ENCODE assay signal across 8 cellular contexts in genomic region chr2:236352761-236353593, GRCh38.
A peak's percentile ranks its signal among the peaks of the same experiment; 100 is the strongest.
DNase-seq lines count a peak whose midpoint lies in the region; ATAC-seq, FAIRE-seq and TF ChIP-seq lines count a peak whose summit lies in the region.

No MANE protein-coding gene starts in this region.

- ATAC-seq in GM12878 (peak; percentile 58), HG02981 (IDR thresholded peaks at IDR 0.05; ENCODE audit: unreplicated experiment) (no peak)

- TF ChIP-seq CTCF in GM06990 (IDR thresholded peaks at IDR 0.05; ENCODE audit: insufficient read depth, low read length, poor library complexity, severe bottlenecking) (peak; percentile 78), GM12878 (IDR thresholded peaks at IDR 0.05 in 2 of 3, conservative IDR thresholded peaks at IDR 0.05 in 1 of 3; ENCODE audit: control insufficient read depth in 2 of 3, extremely low read depth in 1 of 3, insufficient read depth in 1 of 3, low read depth in 3 of 3, low read length in 3 of 3) (peak; percentile 63 to 80 (median 75); a peak in 5 of 6 replicates), transverse colon (IDR thresholded peaks at IDR 0.05) (peak; percentile 69 to 92 (median 81))

- no peaks in the 10 kb centered on the region for H4K20me1 ChIP-seq in GM12878 (ENCODE audit: control insufficient read depth, insufficient read depth)

- DNase-seq in ACHN: peak; percentile 27
- DNase-seq in GM06990 (ENCODE audit: extremely low read depth, insufficient read length): no peak
- DNase-seq in NCI-H345 treated with DMSO at 0.1 percent for 48 hours (lab: John Stamatoyannopoulos, UW; ENCODE audit: unreplicated experiment): peak; percentile 67
- DNase-seq in GM12878 (ENCODE audit: low read depth, low spot score): no peak
- DNase-seq in left kidney (ENCODE audit: low read depth, low spot score): peak; percentile 41
- DNase-seq in transverse colon: no peak
- no peak for DNase-seq in posterior cingulate gyrus

- CTCF ChIA-PET in GM12878 (lab: Yijun Ruan, JAX): interaction anchor here (0.7 to 2.2 kb wide), 12 partner anchors 97 to 769 kb away, joined by 3 to 27 read pairs (median 4); partner anchors contain the start of gene ACKR3

- peak; percentile 84 for TF ChIP-seq RAD21 in GM12878 (IDR thresholded peaks at IDR 0.05; ENCODE audit: insufficient read depth, low read depth, low read length)

- intact Hi-C loops in GM12878 (cut with micrococcal nuclease; ENCODE audit: unreplicated experiment): loop anchor here (1.0 to 10.0 kb wide), 4 partner anchors 162 to 720 kb away; no protein-coding TSS in a partner anchor
- intact Hi-C loops in transverse colon (cut with DNase I; ENCODE audit: low total_unique reads): loop anchor here (5.0 kb wide), 1 partner anchor 709 kb away; no protein-coding TSS in a partner anchor
- intact Hi-C loops in posterior cingulate gyrus (cut with DNase I): loop anchor here (2.0 kb wide), 2 partner anchors 216 to 708 kb away; partner anchors contain the start of gene ACKR3

- RAD21 ChIA-PET in GM12878 (lab: Charles Lee; ENCODE audit: unreplicated experiment): interaction anchor here (0.6 to 2.3 kb wide), 6 partner anchors 177 to 710 kb away, joined by 3 to 10 read pairs (median 4); partner anchors contain the start of gene ACKR3

- WGBS in GM12878 (ENCODE audit: insufficient coverage, insufficient replicate concordance, low lambda C conversion rate, missing lambda C conversion rate): 10% methylated on average over 14 of the region's 14 CpGs
- 13 to 21% methylated on average over 11 to 14 of the region's 14 CpGs for WGBS in transverse colon (ENCODE audit: low coverage in 1 of 2), 2 donors

- H3K27ac ChIP-seq in GM12878 (ENCODE audit: control insufficient read depth, insufficient read depth) (no peak overlapping the region), transverse colon (no peak overlapping the region)

- H3K36me3 ChIP-seq in GM06990 (ENCODE audit: control insufficient read depth, insufficient read depth, low read length): no peaks in the 10 kb centered on the region
- no peaks in the 10 kb centered on the region for H3K36me3 ChIP-seq in GM12878 (ENCODE audit: control insufficient read depth in 2 of 2, insufficient read depth in 2 of 2, low read length in 1 of 2)
- H3K36me3 ChIP-seq in transverse colon: no peaks in the 10 kb centered on the region

- H3K4me3 ChIP-seq in GM06990 (replicated peaks; ENCODE audit: low read depth, low read length): no peak overlapping the region
- no peak overlapping the region for H3K4me3 ChIP-seq in GM12878
- no peak overlapping the region for H3K4me3 ChIP-seq in transverse colon

- H3K9ac ChIP-seq in GM12878 (ENCODE audit: control insufficient read depth, insufficient read depth, low read length): no peak overlapping the region

- no TSS peak for BruUV-seq in GM12878 (replicated peaks; lab: Mats Ljungman, UMichigan)

- no peaks in the 10 kb centered on the region for H3K79me2 ChIP-seq in GM12878 (ENCODE audit: control insufficient read depth, insufficient read depth, low read length)

- POLR2A ChIA-PET in GM12878 (lab: Charles Lee): interaction anchor here (0.6 kb wide), 1 partner anchor 16 kb away, joined by 6 read pairs; no protein-coding TSS in a partner anchor

- no peaks in the 10 kb centered on the region for H3K4me1 ChIP-seq in GM12878 (ENCODE audit: control insufficient read depth, insufficient read depth, low read length)
- H3K4me1 ChIP-seq in transverse colon: no peaks in the 10 kb centered on the region

- TF ChIP-seq POLR2A in GM12878 (IDR thresholded peaks at IDR 0.05; ENCODE audit: low read depth, low read length) (no peak), transverse colon (IDR thresholded peaks at IDR 0.05) (no peak)

- no peak overlapping the region for H3K4me2 ChIP-seq in GM12878 (ENCODE audit: control insufficient read depth, insufficient read depth)

- SMC1A ChIA-PET in GM12878 (lab: Charles Lee; ENCODE audit: uncharacterized antibody, unreplicated experiment): interaction anchor here (0.7 to 2.0 kb wide), 10 partner anchors 17 to 733 kb away, joined by 3 to 12 read pairs (median 6); partner anchors contain the start of gene ACKR3

- no peaks in the 10 kb centered on the region for H3K9me3 ChIP-seq in GM12878 (replicated peaks; ENCODE audit: control insufficient read depth, insufficient read depth, low read length)
- H3K9me3 ChIP-seq in transverse colon: no peaks in the 10 kb centered on the region

- H2AFZ ChIP-seq in GM12878 (ENCODE audit: control insufficient read depth, low read depth, low read length): no peak overlapping the region

- FAIRE-seq in GM12878 (lab: Jason Lieb, UNC): peak; percentile 52

- in situ Hi-C loops in ACHN (cut with HindIII; ENCODE audit: low pct_ligation_motif_present, low pct_unique_long_range_greater_than_20kb, low sequenced_read_pairs): no loop called here
- in situ Hi-C loops in GM12878 (cut with MboI): no loop called here
- in situ Hi-C loops in transverse colon (cut with MboI; ENCODE audit: low pct_ligation_motif_present in 1 of 4, low pct_unique_long_range_greater_than_20kb in 1 of 4, low sequenced_read_pairs in 3 of 4): loop anchor here in 2 of 4 donors (5.0 to 10.0 kb wide), 2 partner anchors 702 to 719 kb away; no protein-coding TSS in a partner anchor

- TF ChIP-seq EP300 in GM12878 (IDR thresholded peaks at IDR 0.05; ENCODE audit: borderline replicate concordance in 1 of 2, control insufficient read depth in 1 of 2, low read depth in 2 of 2, low read length in 2 of 2) (no peak), transverse colon (IDR thresholded peaks at IDR 0.05; ENCODE audit: low read depth) (no peak)

- H3K27me3 ChIP-seq in GM06990 (replicated peaks; ENCODE audit: control insufficient read depth, insufficient read depth, low read length) (no peaks in the 10 kb centered on the region; the same call in 1 of the 2 replicates), GM12878 (replicated peaks in 1 of 2; ENCODE audit: control insufficient read depth in 2 of 2, insufficient read depth in 2 of 2, low read length in 1 of 2) (no peaks in the 10 kb centered on the region), transverse colon (no peaks in the 10 kb centered on the region)

TF ChIP-seq in GM12878, 131 proteins besides CTCF, POLR2A, EP300 and RAD21:
- TF ChIP-seq SKIL (IDR thresholded peaks at IDR 0.05; ENCODE audit: low read depth, poor library complexity, severe bottlenecking): peak; percentile 20
- no peak for TF ChIP-seq RELA (IDR thresholded peaks at IDR 0.05; ENCODE audit: borderline replicate concordance, partially characterized antibody)
- 0 out of 2 replicates have a peak, but pooled peaks have one; percentile 20 for TF ChIP-seq PKNOX1 (IDR thresholded peaks at IDR 0.05)
- TF ChIP-seq DPF2 (IDR thresholded peaks at IDR 0.05): no peak
- TF ChIP-seq ZNF24 (IDR thresholded peaks at IDR 0.05): peak; percentile 83
- peak; percentile 89 for TF ChIP-seq SMC3 (IDR thresholded peaks at IDR 0.05; ENCODE audit: borderline replicate concordance, low read length)
- no peak for TF ChIP-seq ZNF384 (IDR thresholded peaks at IDR 0.05; ENCODE audit: borderline replicate concordance, low read depth, low read length)

Comparison
In these comparisons a context has a peak if more than half of its experiments do, and no peak if none do; other contexts are left out.
1. DNase-seq: peak in ACHN (single experiment), NCI-H345 treated with DMSO at 0.1 percent for 48 hours (single experiment) and left kidney (single experiment); none in GM06990 (single experiment), GM12878 (single experiment), transverse colon (single experiment) and posterior cingulate gyrus (0 of 10).
2. Peak in every context shown above with its lines, with median percentiles within 50 percentile points of each other: CTCF ChIP-seq.